Comparison of ENCODE assay signal across 8 cellular contexts in genomic region chr7:129610709-129611245, GRCh38. TPM values are rescaled to one million over a fixed set of nuclear protein-coding genes. Genes with fewer than 3 reads are reported as not detected.
DNase-seq lines count a peak whose midpoint lies in the region; ATAC-seq and TF ChIP-seq lines count a peak whose summit lies in the region.

No MANE protein-coding gene starts in this region.

- no peak for ATAC-seq in CD4-positive, CD25-positive, alpha-beta regulatory T cell (ENCODE audit: low read depth in 2 of 2)
- ATAC-seq in HG03342 (IDR thresholded peaks at IDR 0.05; ENCODE audit: unreplicated experiment), result no peak

- H3K4me3 ChIP-seq in CD4-positive, CD25-positive, alpha-beta regulatory T cell (ENCODE audit: low read depth, low read length), result peak overlapping the region; percentile 96
- H3K4me3 ChIP-seq in NT2/D1 (ENCODE audit: insufficient read length, low read depth), result peak overlapping the region; percentile 85

- no peak for TF ChIP-seq CTCF in nephron progenitor cell (IDR thresholded peaks at IDR 0.05)

- H3K4me3 Mint-ChIP-seq in CD4-positive, CD25-positive, alpha-beta regulatory T cell, result peak overlapping the region; percentile 89 to 93 (median 92)
- H3K4me3 Mint-ChIP-seq in dendritic cell treated with granulocyte-macrophage colony-stimulating factor and Interleukin-4, amounts not matched to agents 40 ng/mL and 50 ng/mL, for 4 days, result peak overlapping the region; percentile 89
- peak overlapping the region; percentile 94 for H3K4me3 Mint-ChIP-seq in nephron progenitor cell

- intact Hi-C loops in dendritic cell treated with granulocyte-macrophage colony-stimulating factor and Interleukin-4, amounts not matched to agents 40 ng/mL and 50 ng/mL, for 4 days (cut with micrococcal nuclease), result loop anchor here (10.0 kb wide), 2 partner anchors 106 to 344 kb away; partner anchors contain the start of genes SMKR1 and UBE2H

- H3K27me3 ChIP-seq in CD4-positive, CD25-positive, alpha-beta regulatory T cell (ENCODE audit: control insufficient read depth, insufficient read depth, low read length), result no peaks in the 10 kb centered on the region
- no peaks in the 10 kb centered on the region for H3K27me3 ChIP-seq in NT2/D1 (ENCODE audit: insufficient read depth, insufficient read length)

- DNase-seq in CD4-positive, CD25-positive, alpha-beta regulatory T cell, result no peak
- DNase-seq in NT2/D1 (ENCODE audit: low read depth, low spot score) (no peak), nephron progenitor cell (no peak), hypothalamus (lab: John Stamatoyannopoulos, UW) (no peak), kidney glomerular epithelial cell (lab: John Stamatoyannopoulos, UW) (no peak)
- DNase-seq in effector CD8-positive, alpha-beta T cell (lab: John Stamatoyannopoulos, UW), result no peak

- peak overlapping the region; percentile 89 to 98 (median 96) for H3K27ac Mint-ChIP-seq in CD4-positive, CD25-positive, alpha-beta regulatory T cell
- H3K27ac Mint-ChIP-seq in dendritic cell treated with granulocyte-macrophage colony-stimulating factor and Interleukin-4, amounts not matched to agents 40 ng/mL and 50 ng/mL, for 4 days, result peak overlapping the region; percentile 91
- H3K27ac Mint-ChIP-seq in nephron progenitor cell, result peak overlapping the region; percentile 86

- no peaks in the 10 kb centered on the region for H3K9me3 ChIP-seq in CD4-positive, CD25-positive, alpha-beta regulatory T cell (ENCODE audit: control insufficient read depth in 2 of 2, low read length in 2 of 2)
- H3K9me3 ChIP-seq in NT2/D1 (ENCODE audit: insufficient read depth, low read length), result no peaks in the 10 kb centered on the region

- no peaks in the 10 kb centered on the region for H3K36me3 ChIP-seq in CD4-positive, CD25-positive, alpha-beta regulatory T cell (ENCODE audit: control insufficient read depth, insufficient read depth, low read length)
- H3K36me3 ChIP-seq in NT2/D1 (ENCODE audit: insufficient read depth, insufficient read length, low read length), result peaks cover 40% of the 10 kb centered on the region

- peaks cover 45% of the 10 kb centered on the region for H3K4me1 ChIP-seq in CD4-positive, CD25-positive, alpha-beta regulatory T cell (ENCODE audit: control insufficient read depth, insufficient read depth, low read length, poor library complexity, severe bottlenecking)
- H3K4me1 ChIP-seq in NT2/D1 (ENCODE audit: insufficient read depth, insufficient read length), result no peaks in the 10 kb centered on the region

- peaks cover 17% of the 10 kb centered on the region for H3K36me3 Mint-ChIP-seq in CD4-positive, CD25-positive, alpha-beta regulatory T cell
- peaks cover 51% of the 10 kb centered on the region for H3K36me3 Mint-ChIP-seq in dendritic cell treated with granulocyte-macrophage colony-stimulating factor and Interleukin-4, amounts not matched to agents 40 ng/mL and 50 ng/mL, for 4 days (ENCODE audit: low read depth)
- H3K36me3 Mint-ChIP-seq in nephron progenitor cell (ENCODE audit: low read depth), result peaks cover 36% of the 10 kb centered on the region

- peaks cover 0 to 2% (median 0%) of the 10 kb centered on the region in 7 donors for H3K9me3 Mint-ChIP-seq in CD4-positive, CD25-positive, alpha-beta regulatory T cell
- no peaks in the 10 kb centered on the region for H3K9me3 Mint-ChIP-seq in dendritic cell treated with granulocyte-macrophage colony-stimulating factor and Interleukin-4, amounts not matched to agents 40 ng/mL and 50 ng/mL, for 4 days
- H3K9me3 Mint-ChIP-seq in nephron progenitor cell, result no peaks in the 10 kb centered on the region

- peak overlapping the region; percentile 81 for H3K27ac ChIP-seq in CD4-positive, CD25-positive, alpha-beta regulatory T cell (ENCODE audit: insufficient read depth, low read length, poor library complexity, severe bottlenecking)

- peak overlapping the region; percentile 93 for H3K9ac ChIP-seq in NT2/D1 (ENCODE audit: insufficient read length, low read depth)

- H3K27me3 Mint-ChIP-seq in CD4-positive, CD25-positive, alpha-beta regulatory T cell, result no peaks in the 10 kb centered on the region
- H3K27me3 Mint-ChIP-seq in dendritic cell treated with granulocyte-macrophage colony-stimulating factor and Interleukin-4, amounts not matched to agents 40 ng/mL and 50 ng/mL, for 4 days, result no peaks in the 10 kb centered on the region
- peaks cover 4% of the 10 kb centered on the region for H3K27me3 Mint-ChIP-seq in nephron progenitor cell (ENCODE audit: low read depth, poor library complexity)

- H3K4me1 Mint-ChIP-seq in CD4-positive, CD25-positive, alpha-beta regulatory T cell, result peaks cover 27 to 67% (median 46%) of the 10 kb centered on the region in 4 donors
- peaks cover 65% of the 10 kb centered on the region for H3K4me1 Mint-ChIP-seq in dendritic cell treated with granulocyte-macrophage colony-stimulating factor and Interleukin-4, amounts not matched to agents 40 ng/mL and 50 ng/mL, for 4 days (ENCODE audit: low read depth)
- peaks cover 41% of the 10 kb centered on the region for H3K4me1 Mint-ChIP-seq in nephron progenitor cell

RNA-seq across cellular contexts. Expression of gene NRF1, which starts 0.7 kb away (rescaled TPM):
- total RNA-seq in CD4-positive, CD25-positive, alpha-beta regulatory T cell, result 42.5 TPM
- 10 to 100 TPM; 19.6 to 26.9 (median 25.0) TPM for polyA plus RNA-seq in CD4-positive, CD25-positive, alpha-beta regulatory T cell
